1 cellular context compared by ENCODE assay signal in the genomic region with DNA sequence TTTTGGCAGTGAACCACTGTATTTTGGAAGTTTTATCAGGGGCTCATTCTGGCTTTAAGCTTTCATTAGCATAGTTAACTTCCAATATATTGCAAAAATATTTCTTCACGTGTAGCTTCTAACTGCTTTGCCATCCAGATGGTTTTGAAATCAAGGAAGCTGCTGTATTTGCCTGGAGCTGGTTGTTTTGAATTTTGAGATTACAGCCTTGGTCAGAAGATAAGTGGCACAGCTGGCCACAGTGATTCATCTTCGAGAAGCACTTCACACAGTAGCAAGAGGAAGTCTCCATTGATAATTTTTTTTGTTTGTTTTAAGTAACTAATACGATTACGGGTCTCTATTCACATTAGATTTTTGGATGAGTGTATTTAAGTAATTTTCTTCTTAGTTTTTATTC.
A peak's percentile ranks its signal among the peaks of the same experiment; 100 is the strongest.
TF ChIP-seq lines count a peak whose summit lies in the region.

No MANE protein-coding gene starts in this region.

TF ChIP-seq in K562, 482 proteins besides CTCF, POLR2A, EP300 and RAD21 (continued from another document):
- TF ChIP-seq, protein P1, sequence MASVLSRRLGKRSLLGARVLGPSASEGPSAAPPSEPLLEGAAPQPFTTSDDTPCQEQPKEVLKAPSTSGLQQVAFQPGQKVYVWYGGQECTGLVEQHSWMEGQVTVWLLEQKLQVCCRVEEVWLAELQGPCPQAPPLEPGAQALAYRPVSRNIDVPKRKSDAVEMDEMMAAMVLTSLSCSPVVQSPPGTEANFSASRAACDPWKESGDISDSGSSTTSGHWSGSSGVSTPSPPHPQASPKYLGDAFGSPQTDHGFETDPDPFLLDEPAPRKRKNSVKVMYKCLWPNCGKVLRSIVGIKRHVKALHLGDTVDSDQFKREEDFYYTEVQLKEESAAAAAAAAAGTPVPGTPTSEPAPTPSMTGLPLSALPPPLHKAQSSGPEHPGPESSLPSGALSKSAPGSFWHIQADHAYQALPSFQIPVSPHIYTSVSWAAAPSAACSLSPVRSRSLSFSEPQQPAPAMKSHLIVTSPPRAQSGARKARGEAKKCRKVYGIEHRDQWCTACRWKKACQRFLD (CRISPR knock-in tag; IDR thresholded peaks at IDR 0.05), result peak; percentile 52; the same call in 1 of the 2 replicates
- TF ChIP-seq ZNF143 (CRISPR knock-in tag; IDR thresholded peaks at IDR 0.05) (no peak), ARID1B (IDR thresholded peaks at IDR 0.05) (peak; percentile 36; the same call in 1 of the 2 replicates), TEAD4 (IDR thresholded peaks at IDR 0.05; ENCODE audit: low read length) (0 out of 2 replicates have a peak, but pooled peaks have one; percentile 22), TEAD4 (CRISPR knock-in tag; IDR thresholded peaks at IDR 0.05; ENCODE audit: borderline replicate concordance) (no peak), KDM1A (IDR thresholded peaks at IDR 0.05) (peak; percentile 64 to 70; a peak in 3 of 4 replicates), U2AF1 (optimal IDR thresholded peaks at IDR 0.05; ENCODE audit: low read depth, low read length) (no peak), RCOR1 (IDR thresholded peaks at IDR 0.05; ENCODE audit: borderline replicate concordance in 1 of 2, low read depth in 2 of 2, low read length in 2 of 2) (peak; percentile 14 to 85; a peak in 3 of 4 replicates)
- TF ChIP-seq, protein P2, sequence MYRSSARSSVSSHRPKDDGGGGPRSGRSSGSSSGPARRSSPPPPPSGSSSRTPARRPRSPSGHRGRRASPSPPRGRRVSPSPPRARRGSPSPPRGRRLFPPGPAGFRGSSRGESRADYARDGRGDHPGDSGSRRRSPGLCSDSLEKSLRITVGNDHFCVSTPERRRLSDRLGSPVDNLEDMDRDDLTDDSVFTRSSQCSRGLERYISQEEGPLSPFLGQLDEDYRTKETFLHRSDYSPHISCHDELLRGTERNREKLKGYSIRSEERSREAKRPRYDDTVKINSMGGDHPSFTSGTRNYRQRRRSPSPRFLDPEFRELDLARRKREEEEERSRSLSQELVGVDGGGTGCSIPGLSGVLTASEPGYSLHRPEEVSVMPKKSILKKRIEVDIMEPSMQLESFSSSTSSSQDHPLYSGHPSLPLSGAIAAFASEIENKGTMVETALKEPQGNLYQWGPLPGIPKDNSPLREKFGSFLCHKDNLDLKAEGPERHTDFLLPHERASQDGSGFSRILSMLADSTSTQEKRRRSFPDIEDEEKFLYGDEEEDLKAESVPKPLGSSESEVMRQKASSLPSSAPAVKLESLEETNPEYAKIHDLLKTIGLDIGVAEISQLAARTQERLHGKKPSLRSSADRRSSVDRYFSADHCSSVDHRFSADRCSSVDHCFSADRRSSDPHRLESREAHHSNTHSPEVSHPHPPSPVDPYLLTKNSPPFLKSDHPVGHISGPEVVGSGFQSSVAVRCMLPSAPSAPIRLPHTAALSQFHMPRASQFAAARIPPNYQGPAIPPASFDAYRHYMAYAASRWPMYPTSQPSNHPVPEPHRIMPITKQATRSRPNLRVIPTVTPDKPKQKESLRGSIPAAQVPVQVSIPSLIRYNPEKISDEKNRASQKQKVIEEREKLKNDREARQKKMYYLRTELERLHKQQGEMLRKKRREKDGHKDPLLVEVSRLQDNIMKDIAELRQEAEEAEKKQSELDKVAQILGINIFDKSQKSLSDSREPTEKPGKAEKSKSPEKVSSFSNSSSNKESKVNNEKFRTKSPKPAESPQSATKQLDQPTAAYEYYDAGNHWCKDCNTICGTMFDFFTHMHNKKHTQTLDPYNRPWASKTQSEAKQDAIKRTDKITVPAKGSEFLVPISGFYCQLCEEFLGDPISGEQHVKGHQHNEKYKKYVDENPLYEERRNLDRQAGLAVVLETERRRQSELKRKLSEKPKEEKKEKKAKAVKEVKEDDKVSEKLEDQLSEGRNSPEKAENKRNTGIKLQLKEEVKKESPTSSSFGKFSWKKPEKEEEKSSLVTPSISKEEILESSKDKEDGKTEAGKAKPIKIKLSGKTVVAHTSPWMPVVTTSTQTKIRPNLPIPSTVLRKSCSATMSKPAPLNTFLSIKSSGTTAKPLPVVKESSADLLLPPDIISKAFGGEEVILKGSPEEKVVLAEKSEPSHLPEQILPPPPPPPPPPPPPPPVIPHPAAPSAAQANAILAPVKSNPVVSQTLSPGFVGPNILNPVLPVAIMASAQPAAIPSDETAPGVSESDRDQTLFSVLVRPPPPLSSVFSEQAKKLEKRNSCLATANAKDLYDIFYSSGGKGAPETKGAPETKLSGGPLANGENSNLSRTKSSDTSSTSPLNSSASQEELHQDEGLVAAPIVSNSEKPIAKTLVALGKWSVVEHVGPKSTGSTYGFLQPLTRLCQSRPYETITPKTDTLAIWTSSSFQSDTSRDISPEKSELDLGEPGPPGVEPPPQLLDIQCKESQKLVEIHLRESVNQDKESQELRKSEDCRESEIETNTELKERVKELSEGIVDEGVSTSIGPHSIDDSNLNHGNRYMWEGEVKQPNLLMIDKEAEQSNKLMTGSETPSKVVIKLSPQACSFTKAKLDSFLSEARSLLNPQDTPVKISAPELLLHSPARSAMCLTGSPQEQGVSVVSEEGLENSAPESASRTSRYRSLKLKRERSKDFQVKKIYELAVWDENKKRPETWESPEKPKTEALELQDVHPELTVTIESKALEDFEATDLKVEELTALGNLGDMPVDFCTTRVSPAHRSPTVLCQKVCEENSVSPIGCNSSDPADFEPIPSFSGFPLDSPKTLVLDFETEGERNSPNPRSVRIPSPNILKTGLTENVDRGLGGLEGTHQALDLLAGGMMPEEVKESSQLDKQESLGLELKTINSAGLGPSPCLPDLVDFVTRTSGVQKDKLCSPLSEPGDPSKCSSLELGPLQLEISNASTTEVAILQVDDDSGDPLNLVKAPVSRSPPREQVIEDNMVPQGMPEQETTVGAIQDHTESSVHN (IDR thresholded peaks at IDR 0.05; ENCODE audit: borderline replicate concordance in 1 of 2, low read depth in 1 of 2), result no peak
- TF ChIP-seq, protein P3, sequence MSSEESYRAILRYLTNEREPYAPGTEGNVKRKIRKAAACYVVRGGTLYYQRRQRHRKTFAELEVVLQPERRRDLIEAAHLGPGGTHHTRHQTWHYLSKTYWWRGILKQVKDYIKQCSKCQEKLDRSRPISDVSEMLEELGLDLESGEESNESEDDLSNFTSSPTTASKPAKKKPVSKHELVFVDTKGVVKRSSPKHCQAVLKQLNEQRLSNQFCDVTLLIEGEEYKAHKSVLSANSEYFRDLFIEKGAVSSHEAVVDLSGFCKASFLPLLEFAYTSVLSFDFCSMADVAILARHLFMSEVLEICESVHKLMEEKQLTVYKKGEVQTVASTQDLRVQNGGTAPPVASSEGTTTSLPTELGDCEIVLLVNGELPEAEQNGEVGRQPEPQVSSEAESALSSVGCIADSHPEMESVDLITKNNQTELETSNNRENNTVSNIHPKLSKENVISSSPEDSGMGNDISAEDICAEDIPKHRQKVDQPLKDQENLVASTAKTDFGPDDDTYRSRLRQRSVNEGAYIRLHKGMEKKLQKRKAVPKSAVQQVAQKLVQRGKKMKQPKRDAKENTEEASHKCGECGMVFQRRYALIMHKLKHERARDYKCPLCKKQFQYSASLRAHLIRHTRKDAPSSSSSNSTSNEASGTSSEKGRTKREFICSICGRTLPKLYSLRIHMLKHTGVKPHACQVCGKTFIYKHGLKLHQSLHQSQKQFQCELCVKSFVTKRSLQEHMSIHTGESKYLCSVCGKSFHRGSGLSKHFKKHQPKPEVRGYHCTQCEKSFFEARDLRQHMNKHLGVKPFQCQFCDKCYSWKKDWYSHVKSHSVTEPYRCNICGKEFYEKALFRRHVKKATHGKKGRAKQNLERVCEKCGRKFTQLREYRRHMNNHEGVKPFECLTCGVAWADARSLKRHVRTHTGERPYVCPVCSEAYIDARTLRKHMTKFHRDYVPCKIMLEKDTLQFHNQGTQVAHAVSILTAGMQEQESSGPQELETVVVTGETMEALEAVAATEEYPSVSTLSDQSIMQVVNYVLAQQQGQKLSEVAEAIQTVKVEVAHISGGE (CRISPR knock-in tag; IDR thresholded peaks at IDR 0.05), result 0 out of 6 replicates have a peak, but pooled peaks of 1 of the 3 experiments have one; percentile 51
